In the genomic region with DNA sequence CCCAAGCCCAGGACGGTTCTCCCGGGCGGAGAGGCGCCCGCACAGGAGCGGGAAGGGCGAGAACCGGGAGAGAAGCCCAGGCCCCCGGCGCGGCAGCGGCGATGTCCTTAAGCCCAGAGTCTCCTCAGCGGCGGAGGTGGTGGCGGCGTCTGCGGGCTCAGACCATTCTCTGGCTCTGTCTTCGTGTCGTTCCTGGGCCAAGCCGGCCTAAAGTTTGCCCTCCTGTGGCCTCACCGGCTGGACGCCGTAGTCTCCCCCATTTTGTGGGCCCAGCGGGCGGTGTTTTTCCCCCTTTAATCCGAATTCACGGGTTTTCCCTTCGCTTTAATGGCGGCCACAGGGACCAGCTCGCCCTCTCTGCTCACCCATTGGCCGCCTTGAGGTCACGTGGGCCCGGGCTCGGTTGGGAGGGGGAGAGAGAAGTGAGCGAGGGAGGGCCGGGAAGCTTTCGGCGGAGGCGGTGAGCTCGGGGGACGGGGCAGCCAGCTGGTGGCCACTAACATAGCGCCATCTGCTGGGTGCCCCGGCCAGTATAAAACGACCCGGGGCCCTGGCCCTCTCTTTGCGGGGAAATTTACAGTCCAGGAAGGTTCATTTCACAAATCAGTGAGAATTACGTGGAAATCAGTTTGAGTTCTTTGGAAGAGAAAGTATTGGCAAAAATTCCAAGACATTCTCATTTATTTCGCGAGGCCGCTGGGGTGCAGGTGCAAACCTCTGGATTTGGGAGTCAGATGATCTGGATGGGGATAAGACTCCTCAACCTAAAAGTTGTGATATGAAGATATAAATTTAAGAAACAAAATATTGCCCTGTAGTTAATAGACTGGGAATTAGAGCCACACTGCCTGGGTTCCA, we compare ENCODE assay signal across 1 cellular context.
TF ChIP-seq lines count a peak whose summit lies in the region.

No MANE protein-coding gene starts in this region.

TF ChIP-seq in HEK293, 187 proteins besides CTCF, POLR2A, EP300 and RAD21 (continued from another document and continues in another):
- TF ChIP-seq ZNF394 (tag by site-specific recombination; IDR thresholded peaks at IDR 0.05; ENCODE audit: borderline replicate concordance) (peak; percentile 57), ZNF184 (tag by site-specific recombination; IDR thresholded peaks at IDR 0.05) (0 out of 2 replicates have a peak, but pooled peaks have one; percentile 8), ZNF560 (tag by site-specific recombination; IDR thresholded peaks at IDR 0.05; ENCODE audit: borderline replicate concordance) (no peak), KLF16 (tag by site-specific recombination; IDR thresholded peaks at IDR 0.05) (0 out of 2 replicates have a peak, but pooled peaks have one; percentile 23), PRDM1 (tag by site-specific recombination; IDR thresholded peaks at IDR 0.05) (peak; percentile 80), IKZF3 (tag by site-specific recombination; IDR thresholded peaks at IDR 0.05) (0 out of 2 replicates have a peak, but pooled peaks have one; percentile 30), ZNF76 (tag by site-specific recombination; IDR thresholded peaks at IDR 0.05; ENCODE audit: borderline replicate concordance, low read depth) (peak; percentile 63), ZNF623 (tag by site-specific recombination; IDR thresholded peaks at IDR 0.05) (no peak), ZNF391 (tag by site-specific recombination; IDR thresholded peaks at IDR 0.05; ENCODE audit: borderline replicate concordance, low read depth) (peak; percentile 77; the same call in 1 of the 2 replicates), ZNF473 (tag by site-specific recombination; IDR thresholded peaks at IDR 0.05) (no peak), ZNF24 (tag by site-specific recombination; IDR thresholded peaks at IDR 0.05) (0 out of 2 replicates have a peak, but pooled peaks have one; percentile 16), MZF1 (tag by site-specific recombination; IDR thresholded peaks at IDR 0.05; ENCODE audit: borderline replicate concordance) (no peak; the same call in 1 of the 2 replicates), ZBTB20 (tag by site-specific recombination; IDR thresholded peaks at IDR 0.05) (peak; percentile 97), EGR2 (tag by site-specific recombination; IDR thresholded peaks at IDR 0.05; ENCODE audit: low read depth) (peak; percentile 87), ZNF561 (tag by site-specific recombination; IDR thresholded peaks at IDR 0.05; ENCODE audit: borderline replicate concordance) (peak; percentile 100), SP2 (tag by site-specific recombination; IDR thresholded peaks at IDR 0.05) (peak; percentile 65), ZXDB (tag by site-specific recombination; IDR thresholded peaks at IDR 0.05) (peak; percentile 97), ZBTB21 (tag by site-specific recombination; IDR thresholded peaks at IDR 0.05) (no peak), ZNF221 (tag by site-specific recombination; IDR thresholded peaks at IDR 0.05; ENCODE audit: borderline replicate concordance) (no peak), ZNF792 (tag by site-specific recombination; IDR thresholded peaks at IDR 0.05) (no peak), ZNF169 (tag by site-specific recombination; IDR thresholded peaks at IDR 0.05) (no peak), TRIM28 (IDR thresholded peaks at IDR 0.05; ENCODE audit: borderline replicate concordance, low read length) (no peak), ZNF600 (tag by site-specific recombination; IDR thresholded peaks at IDR 0.05) (peak; percentile 19; the same call in 1 of the 2 replicates), GFI1B (tag by site-specific recombination; IDR thresholded peaks at IDR 0.05) (no peak), YY1 (tag by site-specific recombination; IDR thresholded peaks at IDR 0.05) (peak; percentile 93), ZNF654 (tag by site-specific recombination; IDR thresholded peaks at IDR 0.05; ENCODE audit: low read depth) (peak; percentile 89), SP3 (tag by site-specific recombination; IDR thresholded peaks at IDR 0.05) (peak; percentile 29; the same call in 1 of the 2 replicates), ZNF426 (tag by site-specific recombination; IDR thresholded peaks at IDR 0.05) (peak; percentile 5; the same call in 1 of the 2 replicates), ZNF585B (tag by site-specific recombination; IDR thresholded peaks at IDR 0.05) (no peak), ZNF366 (tag by site-specific recombination; conservative IDR thresholded peaks at IDR 0.05) (peak; percentile 49; the same call in 1 of the 2 replicates), ZNF530 (tag by site-specific recombination; IDR thresholded peaks at IDR 0.05; ENCODE audit: low read depth) (no peak)
- TF ChIP-seq, protein P1, sequence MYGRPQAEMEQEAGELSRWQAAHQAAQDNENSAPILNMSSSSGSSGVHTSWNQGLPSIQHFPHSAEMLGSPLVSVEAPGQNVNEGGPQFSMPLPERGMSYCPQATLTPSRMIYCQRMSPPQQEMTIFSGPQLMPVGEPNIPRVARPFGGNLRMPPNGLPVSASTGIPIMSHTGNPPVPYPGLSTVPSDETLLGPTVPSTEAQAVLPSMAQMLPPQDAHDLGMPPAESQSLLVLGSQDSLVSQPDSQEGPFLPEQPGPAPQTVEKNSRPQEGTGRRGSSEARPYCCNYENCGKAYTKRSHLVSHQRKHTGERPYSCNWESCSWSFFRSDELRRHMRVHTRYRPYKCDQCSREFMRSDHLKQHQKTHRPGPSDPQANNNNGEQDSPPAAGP (tag by site-specific recombination; IDR thresholded peaks at IDR 0.05): peak; percentile 36; the same call in 1 of the 2 replicates
- TF ChIP-seq, protein P2, sequence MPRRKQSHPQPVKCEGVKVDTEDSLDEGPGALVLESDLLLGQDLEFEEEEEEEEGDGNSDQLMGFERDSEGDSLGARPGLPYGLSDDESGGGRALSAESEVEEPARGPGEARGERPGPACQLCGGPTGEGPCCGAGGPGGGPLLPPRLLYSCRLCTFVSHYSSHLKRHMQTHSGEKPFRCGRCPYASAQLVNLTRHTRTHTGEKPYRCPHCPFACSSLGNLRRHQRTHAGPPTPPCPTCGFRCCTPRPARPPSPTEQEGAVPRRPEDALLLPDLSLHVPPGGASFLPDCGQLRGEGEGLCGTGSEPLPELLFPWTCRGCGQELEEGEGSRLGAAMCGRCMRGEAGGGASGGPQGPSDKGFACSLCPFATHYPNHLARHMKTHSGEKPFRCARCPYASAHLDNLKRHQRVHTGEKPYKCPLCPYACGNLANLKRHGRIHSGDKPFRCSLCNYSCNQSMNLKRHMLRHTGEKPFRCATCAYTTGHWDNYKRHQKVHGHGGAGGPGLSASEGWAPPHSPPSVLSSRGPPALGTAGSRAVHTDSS (tag by site-specific recombination; IDR thresholded peaks at IDR 0.05): no peak
- TF ChIP-seq, protein P3, sequence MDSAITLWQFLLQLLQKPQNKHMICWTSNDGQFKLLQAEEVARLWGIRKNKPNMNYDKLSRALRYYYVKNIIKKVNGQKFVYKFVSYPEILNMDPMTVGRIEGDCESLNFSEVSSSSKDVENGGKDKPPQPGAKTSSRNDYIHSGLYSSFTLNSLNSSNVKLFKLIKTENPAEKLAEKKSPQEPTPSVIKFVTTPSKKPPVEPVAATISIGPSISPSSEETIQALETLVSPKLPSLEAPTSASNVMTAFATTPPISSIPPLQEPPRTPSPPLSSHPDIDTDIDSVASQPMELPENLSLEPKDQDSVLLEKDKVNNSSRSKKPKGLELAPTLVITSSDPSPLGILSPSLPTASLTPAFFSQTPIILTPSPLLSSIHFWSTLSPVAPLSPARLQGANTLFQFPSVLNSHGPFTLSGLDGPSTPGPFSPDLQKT (IDR thresholded peaks at IDR 0.05; ENCODE audit: borderline replicate concordance, low read depth, low read length): no peak
- TF ChIP-seq, protein P4, sequence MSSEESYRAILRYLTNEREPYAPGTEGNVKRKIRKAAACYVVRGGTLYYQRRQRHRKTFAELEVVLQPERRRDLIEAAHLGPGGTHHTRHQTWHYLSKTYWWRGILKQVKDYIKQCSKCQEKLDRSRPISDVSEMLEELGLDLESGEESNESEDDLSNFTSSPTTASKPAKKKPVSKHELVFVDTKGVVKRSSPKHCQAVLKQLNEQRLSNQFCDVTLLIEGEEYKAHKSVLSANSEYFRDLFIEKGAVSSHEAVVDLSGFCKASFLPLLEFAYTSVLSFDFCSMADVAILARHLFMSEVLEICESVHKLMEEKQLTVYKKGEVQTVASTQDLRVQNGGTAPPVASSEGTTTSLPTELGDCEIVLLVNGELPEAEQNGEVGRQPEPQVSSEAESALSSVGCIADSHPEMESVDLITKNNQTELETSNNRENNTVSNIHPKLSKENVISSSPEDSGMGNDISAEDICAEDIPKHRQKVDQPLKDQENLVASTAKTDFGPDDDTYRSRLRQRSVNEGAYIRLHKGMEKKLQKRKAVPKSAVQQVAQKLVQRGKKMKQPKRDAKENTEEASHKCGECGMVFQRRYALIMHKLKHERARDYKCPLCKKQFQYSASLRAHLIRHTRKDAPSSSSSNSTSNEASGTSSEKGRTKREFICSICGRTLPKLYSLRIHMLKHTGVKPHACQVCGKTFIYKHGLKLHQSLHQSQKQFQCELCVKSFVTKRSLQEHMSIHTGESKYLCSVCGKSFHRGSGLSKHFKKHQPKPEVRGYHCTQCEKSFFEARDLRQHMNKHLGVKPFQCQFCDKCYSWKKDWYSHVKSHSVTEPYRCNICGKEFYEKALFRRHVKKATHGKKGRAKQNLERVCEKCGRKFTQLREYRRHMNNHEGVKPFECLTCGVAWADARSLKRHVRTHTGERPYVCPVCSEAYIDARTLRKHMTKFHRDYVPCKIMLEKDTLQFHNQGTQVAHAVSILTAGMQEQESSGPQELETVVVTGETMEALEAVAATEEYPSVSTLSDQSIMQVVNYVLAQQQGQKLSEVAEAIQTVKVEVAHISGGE (tag by site-specific recombination; conservative IDR thresholded peaks at IDR 0.05; ENCODE audit: low read depth): 0 out of 2 replicates have a peak, but pooled peaks have one; percentile 36
- TF ChIP-seq, protein P5, sequence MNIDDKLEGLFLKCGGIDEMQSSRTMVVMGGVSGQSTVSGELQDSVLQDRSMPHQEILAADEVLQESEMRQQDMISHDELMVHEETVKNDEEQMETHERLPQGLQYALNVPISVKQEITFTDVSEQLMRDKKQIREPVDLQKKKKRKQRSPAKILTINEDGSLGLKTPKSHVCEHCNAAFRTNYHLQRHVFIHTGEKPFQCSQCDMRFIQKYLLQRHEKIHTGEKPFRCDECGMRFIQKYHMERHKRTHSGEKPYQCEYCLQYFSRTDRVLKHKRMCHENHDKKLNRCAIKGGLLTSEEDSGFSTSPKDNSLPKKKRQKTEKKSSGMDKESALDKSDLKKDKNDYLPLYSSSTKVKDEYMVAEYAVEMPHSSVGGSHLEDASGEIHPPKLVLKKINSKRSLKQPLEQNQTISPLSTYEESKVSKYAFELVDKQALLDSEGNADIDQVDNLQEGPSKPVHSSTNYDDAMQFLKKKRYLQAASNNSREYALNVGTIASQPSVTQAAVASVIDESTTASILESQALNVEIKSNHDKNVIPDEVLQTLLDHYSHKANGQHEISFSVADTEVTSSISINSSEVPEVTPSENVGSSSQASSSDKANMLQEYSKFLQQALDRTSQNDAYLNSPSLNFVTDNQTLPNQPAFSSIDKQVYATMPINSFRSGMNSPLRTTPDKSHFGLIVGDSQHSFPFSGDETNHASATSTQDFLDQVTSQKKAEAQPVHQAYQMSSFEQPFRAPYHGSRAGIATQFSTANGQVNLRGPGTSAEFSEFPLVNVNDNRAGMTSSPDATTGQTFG (tag by site-specific recombination; IDR thresholded peaks at IDR 0.05; ENCODE audit: borderline replicate concordance): no peak
- TF ChIP-seq, protein P6, sequence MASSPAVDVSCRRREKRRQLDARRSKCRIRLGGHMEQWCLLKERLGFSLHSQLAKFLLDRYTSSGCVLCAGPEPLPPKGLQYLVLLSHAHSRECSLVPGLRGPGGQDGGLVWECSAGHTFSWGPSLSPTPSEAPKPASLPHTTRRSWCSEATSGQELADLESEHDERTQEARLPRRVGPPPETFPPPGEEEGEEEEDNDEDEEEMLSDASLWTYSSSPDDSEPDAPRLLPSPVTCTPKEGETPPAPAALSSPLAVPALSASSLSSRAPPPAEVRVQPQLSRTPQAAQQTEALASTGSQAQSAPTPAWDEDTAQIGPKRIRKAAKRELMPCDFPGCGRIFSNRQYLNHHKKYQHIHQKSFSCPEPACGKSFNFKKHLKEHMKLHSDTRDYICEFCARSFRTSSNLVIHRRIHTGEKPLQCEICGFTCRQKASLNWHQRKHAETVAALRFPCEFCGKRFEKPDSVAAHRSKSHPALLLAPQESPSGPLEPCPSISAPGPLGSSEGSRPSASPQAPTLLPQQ (tag by site-specific recombination; IDR thresholded peaks at IDR 0.05): peak; percentile 100
- TF ChIP-seq, protein P7, sequence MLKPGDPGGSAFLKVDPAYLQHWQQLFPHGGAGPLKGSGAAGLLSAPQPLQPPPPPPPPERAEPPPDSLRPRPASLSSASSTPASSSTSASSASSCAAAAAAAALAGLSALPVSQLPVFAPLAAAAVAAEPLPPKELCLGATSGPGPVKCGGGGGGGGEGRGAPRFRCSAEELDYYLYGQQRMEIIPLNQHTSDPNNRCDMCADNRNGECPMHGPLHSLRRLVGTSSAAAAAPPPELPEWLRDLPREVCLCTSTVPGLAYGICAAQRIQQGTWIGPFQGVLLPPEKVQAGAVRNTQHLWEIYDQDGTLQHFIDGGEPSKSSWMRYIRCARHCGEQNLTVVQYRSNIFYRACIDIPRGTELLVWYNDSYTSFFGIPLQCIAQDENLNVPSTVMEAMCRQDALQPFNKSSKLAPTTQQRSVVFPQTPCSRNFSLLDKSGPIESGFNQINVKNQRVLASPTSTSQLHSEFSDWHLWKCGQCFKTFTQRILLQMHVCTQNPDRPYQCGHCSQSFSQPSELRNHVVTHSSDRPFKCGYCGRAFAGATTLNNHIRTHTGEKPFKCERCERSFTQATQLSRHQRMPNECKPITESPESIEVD (tag by site-specific recombination; IDR thresholded peaks at IDR 0.05): no peak
- TF ChIP-seq, protein P8, sequence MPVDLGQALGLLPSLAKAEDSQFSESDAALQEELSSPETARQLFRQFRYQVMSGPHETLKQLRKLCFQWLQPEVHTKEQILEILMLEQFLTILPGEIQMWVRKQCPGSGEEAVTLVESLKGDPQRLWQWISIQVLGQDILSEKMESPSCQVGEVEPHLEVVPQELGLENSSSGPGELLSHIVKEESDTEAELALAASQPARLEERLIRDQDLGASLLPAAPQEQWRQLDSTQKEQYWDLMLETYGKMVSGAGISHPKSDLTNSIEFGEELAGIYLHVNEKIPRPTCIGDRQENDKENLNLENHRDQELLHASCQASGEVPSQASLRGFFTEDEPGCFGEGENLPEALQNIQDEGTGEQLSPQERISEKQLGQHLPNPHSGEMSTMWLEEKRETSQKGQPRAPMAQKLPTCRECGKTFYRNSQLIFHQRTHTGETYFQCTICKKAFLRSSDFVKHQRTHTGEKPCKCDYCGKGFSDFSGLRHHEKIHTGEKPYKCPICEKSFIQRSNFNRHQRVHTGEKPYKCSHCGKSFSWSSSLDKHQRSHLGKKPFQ (tag by site-specific recombination; IDR thresholded peaks at IDR 0.05): 0 out of 2 replicates have a peak, but pooled peaks have one; percentile 33
- TF ChIP-seq, protein P9, sequence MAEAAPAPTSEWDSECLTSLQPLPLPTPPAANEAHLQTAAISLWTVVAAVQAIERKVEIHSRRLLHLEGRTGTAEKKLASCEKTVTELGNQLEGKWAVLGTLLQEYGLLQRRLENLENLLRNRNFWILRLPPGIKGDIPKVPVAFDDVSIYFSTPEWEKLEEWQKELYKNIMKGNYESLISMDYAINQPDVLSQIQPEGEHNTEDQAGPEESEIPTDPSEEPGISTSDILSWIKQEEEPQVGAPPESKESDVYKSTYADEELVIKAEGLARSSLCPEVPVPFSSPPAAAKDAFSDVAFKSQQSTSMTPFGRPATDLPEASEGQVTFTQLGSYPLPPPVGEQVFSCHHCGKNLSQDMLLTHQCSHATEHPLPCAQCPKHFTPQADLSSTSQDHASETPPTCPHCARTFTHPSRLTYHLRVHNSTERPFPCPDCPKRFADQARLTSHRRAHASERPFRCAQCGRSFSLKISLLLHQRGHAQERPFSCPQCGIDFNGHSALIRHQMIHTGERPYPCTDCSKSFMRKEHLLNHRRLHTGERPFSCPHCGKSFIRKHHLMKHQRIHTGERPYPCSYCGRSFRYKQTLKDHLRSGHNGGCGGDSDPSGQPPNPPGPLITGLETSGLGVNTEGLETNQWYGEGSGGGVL (tag by site-specific recombination; IDR thresholded peaks at IDR 0.05): peak; percentile 85
